ENCODE assay signal across 1 cellular context in the genomic region with DNA sequence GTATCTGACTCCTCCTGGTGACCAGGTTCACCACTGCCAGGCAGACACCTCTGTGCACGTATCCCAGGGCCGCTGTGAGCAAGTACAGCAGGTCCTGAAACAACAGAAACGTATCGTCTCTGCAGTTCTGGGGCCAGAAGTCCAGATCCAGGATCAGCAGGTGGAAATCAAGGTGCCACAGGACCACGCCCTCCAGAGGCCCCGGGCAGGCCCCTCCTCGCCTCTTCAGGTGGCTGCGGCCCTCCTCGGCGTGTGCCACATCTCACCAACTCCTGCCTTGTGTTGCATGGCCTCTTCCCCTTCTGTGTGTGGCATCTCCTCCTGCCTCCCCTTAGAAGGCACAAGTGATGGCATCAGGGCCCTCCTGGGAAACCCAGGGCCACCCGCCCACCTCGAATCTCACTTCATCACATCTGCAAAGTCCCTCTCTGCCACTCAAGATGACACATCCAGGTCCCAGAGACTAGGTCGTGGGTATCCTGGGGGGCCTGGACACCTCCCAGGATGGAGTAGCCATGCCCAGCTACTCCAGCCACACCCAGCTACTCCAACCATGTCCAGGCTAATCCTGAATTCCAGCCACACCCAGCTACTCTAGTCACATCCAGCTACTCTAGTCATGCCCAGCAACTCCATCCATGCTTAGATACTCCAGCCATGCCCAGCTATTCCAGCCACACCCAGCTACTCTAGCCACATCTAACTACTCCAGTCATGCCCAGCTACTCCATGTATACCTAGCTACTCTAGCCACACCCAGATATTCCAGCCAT.
TF ChIP-seq lines count a peak whose summit lies in the region.

No MANE protein-coding gene starts in this region.

TF ChIP-seq in GM12878, 131 proteins besides CTCF, POLR2A, EP300 and RAD21:
- TF ChIP-seq YY1 (IDR thresholded peaks at IDR 0.05; ENCODE audit: low read depth, low read length) (no peak), ZZZ3 (IDR thresholded peaks at IDR 0.05; ENCODE audit: control insufficient read depth, insufficient read length, low read depth) (no peak), MYB (IDR thresholded peaks at IDR 0.05; ENCODE audit: borderline replicate concordance, low read depth, low read length) (no peak), JUND (IDR thresholded peaks at IDR 0.05; ENCODE audit: low read depth, low read length) (no peak), POLR2AphosphoS5 (IDR thresholded peaks at IDR 0.05; ENCODE audit: low read length) (no peak), HCFC1 (IDR thresholded peaks at IDR 0.05; ENCODE audit: low read length) (no peak)
